ENCODE assay signal across 8 cellular contexts in genomic region chr3:127590282-127590592, GRCh38. TPM values are rescaled to one million over a fixed set of nuclear protein-coding genes. Genes with fewer than 3 reads are reported as not detected.
DNase-seq lines count a peak whose midpoint lies in the region; ATAC-seq, FAIRE-seq and TF ChIP-seq lines count a peak whose summit lies in the region.

No MANE protein-coding gene starts in this region.

- POLR2A ChIA-PET in T-cell (lab: Charles Lee): no interaction called here
- POLR2A ChIA-PET in H1 (lab: Charles Lee; ENCODE audit: partially characterized antibody): interaction anchor here (1.0 to 5.5 kb wide), 8 partner anchors 8 to 89 kb away, joined by 3 to 48 read pairs (median 4); partner anchors contain the start of gene MCM2

- peak overlapping the region in 3 of 4 experiments; percentile 63 to 72 (median 67); a peak in 5 of 7 replicates for H3K9ac ChIP-seq in H1 (replicated peaks in 1 of 4; ENCODE audit: extremely low read depth in 1 of 4, low read depth in 3 of 4, low read length in 3 of 4)

- peak overlapping the region in 1 of 2 donors; percentile 98 for H3K27ac Mint-ChIP-seq in T-cell
- H3K27ac Mint-ChIP-seq in natural killer cell: peak overlapping the region; percentile 78 to 87

- H3K4me1 Mint-ChIP-seq in T-cell: peaks cover 31 to 47% (median 42%) of the 10 kb centered on the region in 3 donors
- peaks cover 28 to 40% of the 10 kb centered on the region in 2 donors for H3K4me1 Mint-ChIP-seq in natural killer cell

- H3K79me2 ChIP-seq in H1 (ENCODE audit: control insufficient read depth in 1 of 2, insufficient read depth in 2 of 2, low read length in 2 of 2): peaks cover 0 to 20% of the 10 kb centered on the region in 2 experiments; a peak in 1 of 4 replicates

- H3K79me1 ChIP-seq in H1 (ENCODE audit: low read depth, low read length): peaks cover 14% of the 10 kb centered on the region

- no peak overlapping the region for H2BK5ac ChIP-seq in H1 (ENCODE audit: low read depth, low read length)

- H4K20me1 ChIP-seq in H1 (replicated peaks in 1 of 2; ENCODE audit: control insufficient read depth in 1 of 2, insufficient read depth in 2 of 2, low read length in 2 of 2): peaks cover 5 to 14% of the 10 kb centered on the region in 2 experiments

- DNase-seq in activated CD4-positive, alpha-beta T cell treated with anti-CD3 and anti-CD28 coated beads for 4 hours: peak; percentile 23 to 25
- no peak for DNase-seq in activated CD4-positive, alpha-beta T cell treated with anti-CD3 and anti-CD28 coated beads for 1 hour
- DNase-seq in T-cell: peak in 11 of 34 experiments; percentile 6 to 37 (median 18)
- DNase-seq in H1 (ENCODE audit: low read depth in 1 of 2, low spot score in 2 of 2): no peak
- DNase-seq in natural killer cell: no peak
- no peak for DNase-seq in cerebellar nuclear complex (lab: John Stamatoyannopoulos, UW)
- no peak for DNase-seq in NCI-H1417 treated with DMSO at 0.1 percent for 48 hours (lab: John Stamatoyannopoulos, UW)

- CTCF ChIA-PET in T-cell (lab: Charles Lee) (interaction anchor here in 1 of 2 donors (1.0 to 2.2 kb wide), 2 partner anchors 9 to 15 kb away, joined by 4 to 9 read pairs; no protein-coding TSS in a partner anchor), H1 (lab: Charles Lee; ENCODE audit: partially characterized antibody) (interaction anchor here (0.7 to 9.2 kb wide), 3 partner anchors 10 to 32 kb away, joined by 3 to 77 read pairs (median 4); no protein-coding TSS in a partner anchor)

- intact Hi-C loops in natural killer cell (cut with micrococcal nuclease): loop anchor here (2.0 kb wide), 1 partner anchor 83 kb away; the partner anchor contains the start of gene ABTB1

- WGBS in H1 (ENCODE audit: extremely low coverage in 1 of 2, insufficient coverage in 1 of 2, insufficient read length in 1 of 2, insufficient replicate concordance in 2 of 2, low coverage in 1 of 2, low lambda C conversion rate in 2 of 2, missing lambda C conversion rate in 1 of 2), 2 experiments: 0% methylated on average over 11 of the region's 41 CpGs; no CpG with 5 or more reads in 1 of the 2 experiments

- no peak for TF ChIP-seq POLR2A in H1 (IDR thresholded peaks at IDR 0.05; ENCODE audit: control extremely low read depth in 1 of 2, low read depth in 2 of 2, low read length in 2 of 2)

- no peak overlapping the region for H3K4ac ChIP-seq in H1 (replicated peaks; ENCODE audit: insufficient read length, low read depth, low read length)

- TF ChIP-seq RAD21 in H1 (IDR thresholded peaks at IDR 0.05 in 1 of 2, conservative IDR thresholded peaks at IDR 0.05 in 1 of 2; ENCODE audit: low read depth in 2 of 2, low read length in 2 of 2): no peak

- no peak overlapping the region for H3K23ac ChIP-seq in H1 (ENCODE audit: insufficient read length)

- peak overlapping the region; percentile 95 to 98 (median 98) for H3K4me3 Mint-ChIP-seq in T-cell
- peak overlapping the region; percentile 98 for H3K4me3 Mint-ChIP-seq in natural killer cell

- H2BK15ac ChIP-seq in H1 (ENCODE audit: low read length): no peak overlapping the region

- no peak for FAIRE-seq in H1 (lab: Jason Lieb, UNC)

- H3K36me3 ChIP-seq in H1 (ENCODE audit: control insufficient read depth in 2 of 4, insufficient read depth in 4 of 4, low read length in 3 of 4): no peaks in the 10 kb centered on the region; a peak in 1 of 8 replicates

- H3K27ac ChIP-seq in H1 (ENCODE audit: low read depth, low read length): no peak overlapping the region

- H2AK5ac ChIP-seq in H1 (ENCODE audit: low read depth, low read length): no peak overlapping the region

- no peak overlapping the region for H2AFZ ChIP-seq in H1 (ENCODE audit: low read length)

- H4K5ac ChIP-seq in H1 (ENCODE audit: insufficient read length, low read depth, low read length): peak overlapping the region; percentile 19

- peaks cover 16% of the 10 kb centered on the region; the same call in 1 of the 2 replicates for H3K23me2 ChIP-seq in H1 (ENCODE audit: low read depth, low read length)

- H3K4me1 ChIP-seq in H1 (replicated peaks in 1 of 4; ENCODE audit: control insufficient read depth in 3 of 4, insufficient read depth in 4 of 4, low read length in 3 of 4): peaks cover 10 to 19% (median 14%) of the 10 kb centered on the region in 4 experiments

- no peak overlapping the region for H3K56ac ChIP-seq in H1 (replicated peaks; ENCODE audit: insufficient read length, low read depth, low read length)

- H3K14ac ChIP-seq in H1 (ENCODE audit: insufficient read length): no peak overlapping the region

- peak overlapping the region; percentile 7; the same call in 1 of the 2 replicates for H3K18ac ChIP-seq in H1 (ENCODE audit: extremely low read depth, low read length)

- H3K4me3 ChIP-seq in H1 (ENCODE audit: extremely low read depth in 1 of 4, insufficient read depth in 2 of 4, low read depth in 3 of 4, low read length in 4 of 4): peak overlapping the region; percentile 68 to 81 (median 75)

- no peaks in the 10 kb centered on the region for H3K9me3 ChIP-seq in H1 (ENCODE audit: insufficient read depth in 2 of 2, low read depth in 1 of 2, low read length in 1 of 2)

- TF ChIP-seq EP300 in H1 (IDR thresholded peaks at IDR 0.05; ENCODE audit: borderline replicate concordance in 1 of 2, low read depth in 2 of 2, low read length in 2 of 2): no peak

- H3K27me3 Mint-ChIP-seq in T-cell (no peaks in the 10 kb centered on the region), natural killer cell (ENCODE audit: low read depth in 2 of 2) (no peaks in the 10 kb centered on the region)

- peaks cover 0 to 6% (median 1%) of the 10 kb centered on the region in 4 experiments; a peak in 1 of 7 replicates for H3K27me3 ChIP-seq in H1 (replicated peaks in 1 of 4; ENCODE audit: control insufficient read depth in 3 of 4, extremely low read depth in 1 of 4, insufficient read depth in 3 of 4, low read length in 3 of 4)

- no peak overlapping the region for H2BK20ac ChIP-seq in H1 (ENCODE audit: low read length)

- no peak overlapping the region for H4K8ac ChIP-seq in H1 (ENCODE audit: extremely low read depth, insufficient read depth, low read length)

- peak overlapping the region; percentile 92 to 96 for H3K4me2 ChIP-seq in H1 (ENCODE audit: insufficient read depth in 1 of 2, low read depth in 2 of 2, low read length in 2 of 2)

- no peaks in the 10 kb centered on the region for H3K9me3 Mint-ChIP-seq in T-cell
- H3K9me3 Mint-ChIP-seq in natural killer cell: no peaks in the 10 kb centered on the region

- ATAC-seq in HG02870 (IDR thresholded peaks at IDR 0.05; ENCODE audit: unreplicated experiment) (peak; percentile 24), T-cell (replicated peaks in 1 of 4) (peak; percentile 36 to 40 (median 36)), natural killer cell (peak; percentile 39 to 51 (median 40))

- no peak overlapping the region for H4K91ac ChIP-seq in H1 (replicated peaks; ENCODE audit: insufficient read length, low read length)

- H3K36me3 Mint-ChIP-seq in T-cell (no peaks in the 10 kb centered on the region), natural killer cell (no peaks in the 10 kb centered on the region)

- no peak for TF ChIP-seq CTCF in H1 (IDR thresholded peaks at IDR 0.05; ENCODE audit: control extremely low read depth in 1 of 3, insufficient read depth in 1 of 3, low read depth in 1 of 3, low read length in 3 of 3)
- no peak for TF ChIP-seq CTCF in natural killer cell (IDR thresholded peaks at IDR 0.05)

- H2BK120ac ChIP-seq in H1 (replicated peaks; ENCODE audit: low read depth, low read length): no peak overlapping the region

- no peak overlapping the region for H2BK12ac ChIP-seq in H1 (ENCODE audit: low read depth, low read length)

TF ChIP-seq in H1, 55 proteins besides CTCF, POLR2A, EP300 and RAD21 (continues in another document):
- TF ChIP-seq YY1 (IDR thresholded peaks at IDR 0.05; ENCODE audit: low read depth, low read length) (no peak), TEAD4 (IDR thresholded peaks at IDR 0.05; ENCODE audit: low read depth, low read length) (no peak), MAX (IDR thresholded peaks at IDR 0.05) (no peak)

RNA-seq across cellular contexts. Expression of gene TPRA1, which starts 0.3 kb away (rescaled TPM):
- total RNA-seq in T-cell: 10 to 100 TPM; 17.1 to 38.4 (median 34.6) TPM
- total RNA-seq in H1 (2021; fragmentation: NEBNext Ultra II Directional; extraction: Animal tissue kit (Norgen Biotek cat#: 25700)): 17.9 and 18.8 TPM in 2 replicates
- 38.5 and 40.4 TPM in 2 replicates for polyA plus RNA-seq in H1 (2011; rRNA removed)
- polyA plus RNA-seq in H1 (2011; cell fraction: cytosol; rRNA removed): 26.2 TPM
- polyA plus RNA-seq in H1 (2011; cell fraction: nucleus; rRNA removed): 44.8 TPM
- 13.6 to 21.6 TPM (median 19.1 TPM) in 4 replicates for polyA plus RNA-seq in H1 (2012, experiment 1 of 2)
- 22.5 TPM for polyA plus RNA-seq in H1 (2012, experiment 2 of 2)
- polyA plus RNA-seq in H1 (2013, experiment 1 of 2): 16.6 TPM
- polyA plus RNA-seq in H1 (2013, experiment 2 of 2): 17.0 TPM
- polyA minus RNA-seq in H1 (2011; rRNA and poly(A)+ RNA removed): 17.8 and 25.6 TPM in 2 replicates
- polyA minus RNA-seq in H1 (2011; cell fraction: cytosol; rRNA and poly(A)+ RNA removed): 13.9 TPM
- 13.7 TPM for polyA minus RNA-seq in H1 (2011; cell fraction: nucleus; rRNA and poly(A)+ RNA removed)
- 10 to 100 TPM; 15.4 to 22.7 (median 22.1) TPM for total RNA-seq in natural killer cell

RNA-seq across cellular contexts. Expression of gene MCM2, which starts 8.0 kb away (rescaled TPM):
- total RNA-seq in T-cell: 10 to 100 TPM in 4 of 5 donors, 1 to 10 TPM in 1; 8.4 to 23.2 (median 14.1) TPM
- total RNA-seq in H1 (2021; fragmentation: NEBNext Ultra II Directional; extraction: Animal tissue kit (Norgen Biotek cat#: 25700)): 147 and 152 TPM in 2 replicates
- 198 and 219 TPM in 2 replicates for polyA plus RNA-seq in H1 (2011; rRNA removed)
- polyA plus RNA-seq in H1 (2011; cell fraction: cytosol; rRNA removed): 192 TPM
- polyA plus RNA-seq in H1 (2011; cell fraction: nucleus; rRNA removed): 281 TPM
- polyA plus RNA-seq in H1 (2012, experiment 1 of 2): 113 to 163 TPM (median 157 TPM) in 4 replicates
- polyA plus RNA-seq in H1 (2012, experiment 2 of 2): 121 TPM
- polyA plus RNA-seq in H1 (2013, experiment 1 of 2): 66.3 TPM
- polyA plus RNA-seq in H1 (2013, experiment 2 of 2): 61.3 TPM
- polyA minus RNA-seq in H1 (2011; rRNA and poly(A)+ RNA removed): 251 and 304 TPM in 2 replicates
- polyA minus RNA-seq in H1 (2011; cell fraction: cytosol; rRNA and poly(A)+ RNA removed): 156 TPM
- 124 TPM for polyA minus RNA-seq in H1 (2011; cell fraction: nucleus; rRNA and poly(A)+ RNA removed)
- 10 to 100 TPM; 18.8 to 21.4 (median 20.4) TPM for total RNA-seq in natural killer cell

RNA-seq across cellular contexts. Expression of gene PODXL2, which starts 38.7 kb away (rescaled TPM):
- total RNA-seq in T-cell: 1 to 10 TPM; 2.0 to 4.7 (median 4.2) TPM
- 31.4 and 31.6 TPM in 2 replicates for total RNA-seq in H1 (2021; fragmentation: NEBNext Ultra II Directional; extraction: Animal tissue kit (Norgen Biotek cat#: 25700))
- 27.6 and 32.3 TPM in 2 replicates for polyA plus RNA-seq in H1 (2011; rRNA removed)
- 31.9 TPM for polyA plus RNA-seq in H1 (2011; cell fraction: cytosol; rRNA removed)
- polyA plus RNA-seq in H1 (2011; cell fraction: nucleus; rRNA removed): 34.9 TPM
- polyA plus RNA-seq in H1 (2012, experiment 1 of 2): 18.1 to 34.6 TPM (median 28.5 TPM) in 4 replicates
- 24.7 TPM for polyA plus RNA-seq in H1 (2012, experiment 2 of 2)
- polyA plus RNA-seq in H1 (2013, experiment 1 of 2): 45.7 TPM
- 44.4 TPM for polyA plus RNA-seq in H1 (2013, experiment 2 of 2)
- polyA minus RNA-seq in H1 (2011; rRNA and poly(A)+ RNA removed): 12.9 and 17.4 TPM in 2 replicates
- 14.2 TPM for polyA minus RNA-seq in H1 (2011; cell fraction: cytosol; rRNA and poly(A)+ RNA removed)
- polyA minus RNA-seq in H1 (2011; cell fraction: nucleus; rRNA and poly(A)+ RNA removed): 13.5 TPM
- 1 to 10 TPM; 2.2 to 3.5 (median 2.7) TPM for total RNA-seq in natural killer cell

Comparison
In these comparisons a context has a peak if more than half of its experiments do, and no peak if none do; other contexts are left out.
1. DNase-seq: peak in activated CD4-positive, alpha-beta T cell treated with anti-CD3 and anti-CD28 coated beads for 4 hours (2 of 2); none in activated CD4-positive, alpha-beta T cell treated with anti-CD3 and anti-CD28 coated beads for 1 hour (single experiment), H1 (0 of 2), natural killer cell (single experiment), cerebellar nuclear complex (0 of 2) and NCI-H1417 treated with DMSO at 0.1 percent for 48 hours (single experiment).
2. Peak in every context shown above with its lines, with median percentiles within 50 percentile points of each other: ATAC-seq.